ENCODE assay signal across 1 cellular context in the genomic region with DNA sequence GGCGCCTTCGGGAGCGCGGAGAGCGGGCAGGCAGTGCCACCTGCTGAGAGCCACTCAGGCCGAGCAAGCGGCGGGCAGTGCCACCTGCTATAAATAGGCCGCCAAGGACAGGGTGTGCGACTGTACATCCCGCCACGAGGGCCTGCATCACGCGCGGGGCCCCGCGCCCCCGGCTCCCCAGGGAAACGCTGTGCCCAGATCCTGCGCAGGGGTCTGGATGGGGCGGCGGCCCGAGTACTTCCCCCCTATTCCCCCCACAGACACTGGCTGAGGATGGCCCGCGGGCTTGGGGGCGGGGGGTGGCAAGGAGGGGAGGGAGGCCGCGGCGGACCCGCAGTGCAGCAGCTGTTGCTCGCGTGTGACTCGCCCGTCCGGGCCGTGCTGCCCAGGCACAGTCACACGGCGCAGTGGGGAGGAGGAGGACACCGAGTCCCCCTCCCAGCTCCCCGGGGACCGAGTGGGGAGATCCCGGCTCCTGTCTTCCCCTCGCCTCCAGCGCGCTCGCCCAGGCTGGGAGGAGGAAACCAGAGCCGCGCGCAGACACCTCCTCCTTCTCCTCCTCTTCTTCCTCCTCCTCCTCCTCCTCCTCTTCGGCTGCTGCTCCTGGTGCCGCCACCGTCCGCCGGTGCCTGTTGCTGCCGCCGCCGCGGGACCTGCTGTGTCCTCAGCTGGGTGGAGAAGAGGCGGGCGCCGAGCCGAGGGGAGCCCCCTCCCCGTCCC.
TF ChIP-seq lines count a peak whose summit lies in the region.

A gene with protein sequence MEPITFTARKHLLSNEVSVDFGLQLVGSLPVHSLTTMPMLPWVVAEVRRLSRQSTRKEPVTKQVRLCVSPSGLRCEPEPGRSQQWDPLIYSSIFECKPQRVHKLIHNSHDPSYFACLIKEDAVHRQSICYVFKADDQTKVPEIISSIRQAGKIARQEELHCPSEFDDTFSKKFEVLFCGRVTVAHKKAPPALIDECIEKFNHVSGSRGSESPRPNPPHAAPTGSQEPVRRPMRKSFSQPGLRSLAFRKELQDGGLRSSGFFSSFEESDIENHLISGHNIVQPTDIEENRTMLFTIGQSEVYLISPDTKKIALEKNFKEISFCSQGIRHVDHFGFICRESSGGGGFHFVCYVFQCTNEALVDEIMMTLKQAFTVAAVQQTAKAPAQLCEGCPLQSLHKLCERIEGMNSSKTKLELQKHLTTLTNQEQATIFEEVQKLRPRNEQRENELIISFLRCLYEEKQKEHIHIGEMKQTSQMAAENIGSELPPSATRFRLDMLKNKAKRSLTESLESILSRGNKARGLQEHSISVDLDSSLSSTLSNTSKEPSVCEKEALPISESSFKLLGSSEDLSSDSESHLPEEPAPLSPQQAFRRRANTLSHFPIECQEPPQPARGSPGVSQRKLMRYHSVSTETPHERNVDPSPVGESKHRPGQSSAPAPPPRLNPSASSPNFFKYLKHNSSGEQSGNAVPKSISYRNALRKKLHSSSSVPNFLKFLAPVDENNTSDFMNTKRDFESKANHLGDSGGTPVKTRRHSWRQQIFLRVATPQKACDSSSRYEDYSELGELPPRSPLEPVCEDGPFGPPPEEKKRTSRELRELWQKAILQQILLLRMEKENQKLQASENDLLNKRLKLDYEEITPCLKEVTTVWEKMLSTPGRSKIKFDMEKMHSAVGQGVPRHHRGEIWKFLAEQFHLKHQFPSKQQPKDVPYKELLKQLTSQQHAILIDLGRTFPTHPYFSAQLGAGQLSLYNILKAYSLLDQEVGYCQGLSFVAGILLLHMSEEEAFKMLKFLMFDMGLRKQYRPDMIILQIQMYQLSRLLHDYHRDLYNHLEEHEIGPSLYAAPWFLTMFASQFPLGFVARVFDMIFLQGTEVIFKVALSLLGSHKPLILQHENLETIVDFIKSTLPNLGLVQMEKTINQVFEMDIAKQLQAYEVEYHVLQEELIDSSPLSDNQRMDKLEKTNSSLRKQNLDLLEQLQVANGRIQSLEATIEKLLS (N-terminal part only) (plus strand): TSS at position 584 of the 720 bp plus-strand sequence. CDS start 11,012 bp downstream, outside the sequence.

TF ChIP-seq in K562, 482 proteins besides CTCF, POLR2A, EP300 and RAD21 (continued from another document):
- TF ChIP-seq, protein P1, sequence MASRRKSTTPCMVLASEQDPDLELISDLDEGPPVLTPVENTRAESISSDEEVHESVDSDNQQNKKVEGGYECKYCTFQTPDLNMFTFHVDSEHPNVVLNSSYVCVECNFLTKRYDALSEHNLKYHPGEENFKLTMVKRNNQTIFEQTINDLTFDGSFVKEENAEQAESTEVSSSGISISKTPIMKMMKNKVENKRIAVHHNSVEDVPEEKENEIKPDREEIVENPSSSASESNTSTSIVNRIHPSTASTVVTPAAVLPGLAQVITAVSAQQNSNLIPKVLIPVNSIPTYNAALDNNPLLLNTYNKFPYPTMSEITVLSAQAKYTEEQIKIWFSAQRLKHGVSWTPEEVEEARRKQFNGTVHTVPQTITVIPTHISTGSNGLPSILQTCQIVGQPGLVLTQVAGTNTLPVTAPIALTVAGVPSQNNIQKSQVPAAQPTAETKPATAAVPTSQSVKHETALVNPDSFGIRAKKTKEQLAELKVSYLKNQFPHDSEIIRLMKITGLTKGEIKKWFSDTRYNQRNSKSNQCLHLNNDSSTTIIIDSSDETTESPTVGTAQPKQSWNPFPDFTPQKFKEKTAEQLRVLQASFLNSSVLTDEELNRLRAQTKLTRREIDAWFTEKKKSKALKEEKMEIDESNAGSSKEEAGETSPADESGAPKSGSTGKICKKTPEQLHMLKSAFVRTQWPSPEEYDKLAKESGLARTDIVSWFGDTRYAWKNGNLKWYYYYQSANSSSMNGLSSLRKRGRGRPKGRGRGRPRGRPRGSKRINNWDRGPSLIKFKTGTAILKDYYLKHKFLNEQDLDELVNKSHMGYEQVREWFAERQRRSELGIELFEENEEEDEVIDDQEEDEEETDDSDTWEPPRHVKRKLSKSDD (conservative IDR thresholded peaks at IDR 0.05; ENCODE audit: low read length) = no peak
